In genomic region chr19:45918721-45919120, GRCh38 we compare ENCODE assay signal across 37 cellular contexts. TPM values are rescaled to one million over a fixed set of nuclear protein-coding genes. Genes with fewer than 3 reads are reported as not detected.
"Had no signal": no experiment of that assay in that cellular context is flagged by ENCODE, and none has a peak within 500 bp of the region (broad histone marks: within the 10 kb centered on the region; RNA-seq: fewer than 3 reads in every experiment).

No MANE protein-coding gene starts in this region.

- H3K9me3 Mint-ChIP-seq: activated B cell treated with CpG ODN at 0.5 μM for 24 hours; activated naive CD4-positive, alpha-beta T cell treated with anti-CD3 and anti-CD28 coated beads for 36 hours; activated T-cell treated with anti-CD3 and anti-CD28 coated beads, Interleukin-2, amount 50 U/mL, for 4 hours had no signal

- ATAC-seq: activated T-cell treated with anti-CD3 and anti-CD28 coated beads, Interleukin-2, amount 50 U/mL, for 4 hours; body of pancreas; PC-3; T-helper 17 cell had no signal

- H3K27ac Mint-ChIP-seq: activated B cell treated with CpG ODN at 0.5 μM for 24 hours; activated naive CD4-positive, alpha-beta T cell treated with anti-CD3 and anti-CD28 coated beads for 36 hours; activated naive CD8-positive, alpha-beta T cell; T-helper 17 cell had no signal

- H3K4me3 Mint-ChIP-seq: activated B cell treated with CpG ODN at 0.5 μM for 24 hours; activated naive CD4-positive, alpha-beta T cell treated with anti-CD3 and anti-CD28 coated beads for 36 hours; activated naive CD8-positive, alpha-beta T cell; activated T-cell treated with anti-CD3 and anti-CD28 coated beads, Interleukin-2, amount 50 U/mL, for 4 hours; IgD-negative memory B cell; T-helper 17 cell had no signal

- H3K4me1 Mint-ChIP-seq: activated B cell treated with CpG ODN at 0.5 μM for 24 hours, IgD-negative memory B cell, T-helper 17 cell had no signal

- DNase-seq: activated B cell treated with CpG ODN at 0.5 μM for 24 hours; activated CD4-positive, alpha-beta T cell treated with anti-CD3 and anti-CD28 coated beads for 48 hours; activated CD4-positive, alpha-beta T cell treated with anti-CD3 and anti-CD28 coated beads, Interleukin-2, amount 50 U/mL, for 4 hours; activated CD4-positive, CD25-positive, alpha-beta regulatory T cell treated with anti-CD3 and anti-CD28 coated beads, Interleukin-2, amount 50 U/mL, for 72 hours; activated gamma-delta T cell; activated naive CD4-positive, alpha-beta T cell treated with anti-CD3 and anti-CD28 coated beads for 36 hours; activated T-cell treated with anti-CD3 and anti-CD28 coated beads for 4 hours; activated T-cell treated with anti-CD3 and anti-CD28 coated beads, Interleukin-2, amount 50 U/mL, for 4 hours; body of pancreas; cerebellar nuclear complex; Kasumi-1; KBM-7; MG63; NCI-H1048; NCI-H1105 treated with DMSO at 0.1 percent for 48 hours; NCI-H1436; NCI-H1694 treated with DMSO at 0.1 percent for 48 hours; NCI-H2029; NCI-H2107; NCI-H2171; NCI-H510A; NCI-H526; NCI-H748 treated with DMSO at 0.1 percent for 48 hours; NK-92 treated with Interleukin-12 subunit alpha and Interleukin-12 subunit beta, amount 100 ng/mL, for 24 hours; PC-3; Peyer's patch; RPMI8226; SHP77 treated with DMSO at 0.1 percent for 48 hours; SK-N-SH; T-helper 17 cell; T-helper 9 cell had no signal

- H3K36me3 Mint-ChIP-seq: activated naive CD8-positive, alpha-beta T cell had no signal

RNA-seq across cellular contexts. Expression of gene NANOS2, which starts 4.1 kb away (rescaled TPM):
- total RNA-seq: activated B cell treated with CpG ODN at 0.5 μM for 24 hours; activated CD8-positive, alpha-beta memory T cell treated with anti-CD3 and anti-CD28 coated beads for 36 hours; activated naive CD4-positive, alpha-beta T cell treated with anti-CD3 and anti-CD28 coated beads for 36 hours; activated T-cell treated with anti-CD3 and anti-CD28 coated beads, Interleukin-2, amount 50 U/mL, for 4 hours; astrocyte; body of pancreas; breast epithelium; PC-3; Peyer's patch; SJSA1; T-helper 17 cell had no signal

RNA-seq across cellular contexts. Expression of gene FOXA3, which starts 54.6 kb away (rescaled TPM):
- total RNA-seq: activated B cell treated with CpG ODN at 0.5 μM for 24 hours, SJSA1, T-helper 17 cell had no signal

RNA-seq across cellular contexts. Expression of gene NOVA2, which starts 54.9 kb away (rescaled TPM):
- total RNA-seq: activated B cell treated with CpG ODN at 0.5 μM for 24 hours; activated CD8-positive, alpha-beta memory T cell treated with anti-CD3 and anti-CD28 coated beads for 36 hours; activated naive CD4-positive, alpha-beta T cell treated with anti-CD3 and anti-CD28 coated beads for 36 hours; activated T-cell treated with anti-CD3 and anti-CD28 coated beads, Interleukin-2, amount 50 U/mL, for 4 hours; PC-3; SJSA1; T-helper 17 cell had no signal
